9 cellular contexts compared by ENCODE assay signal in genomic region chr3:9179826-9180763, GRCh38.
DNase-seq lines count a peak whose midpoint lies in the region; ATAC-seq lines count a peak whose summit lies in the region.
"Had no signal": no experiment of that assay in that cellular context is flagged by ENCODE, and none has a peak within 500 bp of the region (broad histone marks: within the 10 kb centered on the region; RNA-seq: fewer than 3 reads in every experiment).

No MANE protein-coding gene starts in this region.

- H3K4me1 Mint-ChIP-seq in naive thymus-derived CD4-positive, alpha-beta T cell = peaks cover 18 to 48% (median 30%) of the 10 kb centered on the region in 7 donors

- H2BK12ac ChIP-seq in mesenchymal stem cell (ENCODE audit: low read length in 2 of 2) = no peak overlapping the region

- H3K27me3 Mint-ChIP-seq in naive thymus-derived CD4-positive, alpha-beta T cell = peaks cover 0 to 5% (median 0%) of the 10 kb centered on the region in 5 donors

- no peak overlapping the region for H2AFZ ChIP-seq in mesenchymal stem cell (ENCODE audit: low read depth, low read length)

- H3K36me3 Mint-ChIP-seq in naive thymus-derived CD4-positive, alpha-beta T cell = peaks cover 0 to 8% (median 0%) of the 10 kb centered on the region in 5 donors

- intact Hi-C loops in naive thymus-derived CD4-positive, alpha-beta T cell (cut with micrococcal nuclease) = loop anchor here (1.0 to 5.0 kb wide), 2 partner anchors 12 to 67 kb away; partner anchors contain the start of gene SRGAP3 (in 1 of the 2)

- H2BK15ac ChIP-seq in mesenchymal stem cell (ENCODE audit: low read depth, poor library complexity, severe bottlenecking) = no peak overlapping the region

- CTCF ChIA-PET in naive thymus-derived CD4-positive, alpha-beta T cell (lab: Charles Lee) = interaction anchor here (0.6 kb wide), 1 partner anchor 871 kb away, joined by 4 read pairs; no protein-coding TSS in a partner anchor

- WGBS in mesenchymal stem cell = 83% methylated on average over 17 of the region's 17 CpGs

- no peaks in the 10 kb centered on the region for H3K9me3 ChIP-seq in naive thymus-derived CD4-positive, alpha-beta T cell (ENCODE audit: control insufficient read depth in 2 of 3, low read length in 3 of 3)
- H3K9me3 ChIP-seq in mesenchymal stem cell (ENCODE audit: control insufficient read depth, low read length) = no peaks in the 10 kb centered on the region
- H3K9me3 ChIP-seq: pancreas had no signal

- no peak overlapping the region for H2BK5ac ChIP-seq in mesenchymal stem cell (ENCODE audit: low read depth, low read length, poor library complexity, severe bottlenecking)

- no peak overlapping the region for H4K91ac ChIP-seq in mesenchymal stem cell (ENCODE audit: low read length)

- no peak overlapping the region for H3K23ac ChIP-seq in mesenchymal stem cell (ENCODE audit: low read length in 2 of 2)

- H3K9ac ChIP-seq in mesenchymal stem cell (ENCODE audit: low read length) = no peak overlapping the region

- H3K18ac ChIP-seq in mesenchymal stem cell (ENCODE audit: low read depth in 1 of 2, low read length in 2 of 2) = no peak overlapping the region

- H3K4me3 ChIP-seq in naive thymus-derived CD4-positive, alpha-beta T cell (ENCODE audit: low read length) = peak overlapping the region; percentile 50
- H3K4me3 ChIP-seq in mesenchymal stem cell (ENCODE audit: insufficient read depth in 1 of 2, low read depth in 1 of 2, low read length in 2 of 2) = no peak overlapping the region
- H3K4me3 ChIP-seq: pancreas had no signal

- H3K4me2 ChIP-seq in mesenchymal stem cell (ENCODE audit: low read length, poor library complexity, severe bottlenecking) = no peak overlapping the region

- no peak overlapping the region for H3K4ac ChIP-seq in mesenchymal stem cell (ENCODE audit: low read depth in 1 of 2, low read length in 2 of 2)

- H3K27me3 ChIP-seq in naive thymus-derived CD4-positive, alpha-beta T cell (ENCODE audit: control insufficient read depth in 2 of 2, insufficient read depth in 2 of 2, low read length in 2 of 2) = no peaks in the 10 kb centered on the region
- H3K27me3 ChIP-seq in mesenchymal stem cell (ENCODE audit: control insufficient read depth in 1 of 2, insufficient read depth in 1 of 2, low read length in 2 of 2) = peaks cover 0 to 18% of the 10 kb centered on the region in 2 experiments
- H3K27me3 ChIP-seq: pancreas had no signal

- H2BK120ac ChIP-seq in mesenchymal stem cell (ENCODE audit: low read depth, low read length) = no peak overlapping the region

- no peak overlapping the region for H4K8ac ChIP-seq in mesenchymal stem cell (ENCODE audit: low read length)

- H3K4me3 Mint-ChIP-seq in naive thymus-derived CD4-positive, alpha-beta T cell = peak overlapping the region; percentile 79 to 88 (median 84)

- H3K9me3 Mint-ChIP-seq in naive thymus-derived CD4-positive, alpha-beta T cell = no peaks in the 10 kb centered on the region

- no peaks in the 10 kb centered on the region for H3K79me1 ChIP-seq in mesenchymal stem cell (replicated peaks; ENCODE audit: low read length, poor library complexity, severe bottlenecking)

- H3K27ac Mint-ChIP-seq in naive thymus-derived CD4-positive, alpha-beta T cell = peak overlapping the region; percentile 48 to 94 (median 76)

- no peak overlapping the region for H3K14ac ChIP-seq in mesenchymal stem cell (ENCODE audit: low read length in 2 of 2)

- H3K36me3 ChIP-seq in naive thymus-derived CD4-positive, alpha-beta T cell (ENCODE audit: control insufficient read depth in 2 of 3, insufficient read depth in 3 of 3, low read length in 3 of 3) = no peaks in the 10 kb centered on the region
- no peaks in the 10 kb centered on the region for H3K36me3 ChIP-seq in mesenchymal stem cell (ENCODE audit: control insufficient read depth in 1 of 2, insufficient read depth in 2 of 2, low read depth in 1 of 2, low read length in 2 of 2)
- H3K36me3 ChIP-seq: pancreas had no signal

- H3K27ac ChIP-seq in naive thymus-derived CD4-positive, alpha-beta T cell (ENCODE audit: low read depth, low read length) = peak overlapping the region; percentile 4
- no peak overlapping the region for H3K27ac ChIP-seq in mesenchymal stem cell (ENCODE audit: low read length, poor library complexity, severe bottlenecking)
- H3K27ac ChIP-seq: pancreas had no signal

- H2AK5ac ChIP-seq in mesenchymal stem cell (ENCODE audit: low read length, severe bottlenecking) = no peak overlapping the region

- peak; percentile 57 for ATAC-seq in GM18519 (IDR thresholded peaks at IDR 0.05; ENCODE audit: low FRiP score, unreplicated experiment)
- peak; percentile 60 for ATAC-seq in GM21723 (IDR thresholded peaks at IDR 0.05; ENCODE audit: unreplicated experiment)
- peak; percentile 72 for ATAC-seq in naive thymus-derived CD4-positive, alpha-beta T cell

- POLR2A ChIA-PET in naive thymus-derived CD4-positive, alpha-beta T cell (lab: Charles Lee) = interaction anchor here (0.6 kb wide), 1 partner anchor 1091 kb away, joined by 5 read pairs; no protein-coding TSS in a partner anchor

- DNase-seq in SKM-1 treated with dmso at 0.1 percent for 144 hours (lab: John Stamatoyannopoulos, UW; ENCODE audit: unreplicated experiment) (peak; percentile 64), mesenchymal stem cell (no peak), GOT3 (lab: John Stamatoyannopoulos, UW) (no peak), retina (no peak), NCI-H1930 (lab: John Stamatoyannopoulos, UW) (no peak)
- DNase-seq in naive thymus-derived CD4-positive, alpha-beta T cell = peak in 4 of 9 donors; percentile 13 to 28 (median 14)
- DNase-seq: pancreas had no signal

- peaks cover 0 to 20% of the 10 kb centered on the region in 2 donors for H3K4me1 ChIP-seq in naive thymus-derived CD4-positive, alpha-beta T cell (ENCODE audit: control insufficient read depth in 2 of 2, insufficient read depth in 2 of 2, low read length in 2 of 2)
- H3K4me1 ChIP-seq in mesenchymal stem cell (ENCODE audit: control insufficient read depth, insufficient read depth, low read depth, low read length) = peaks cover 4% of the 10 kb centered on the region
- H3K4me1 ChIP-seq: pancreas had no signal
